ENCODE assay signal across 18 cellular contexts in genomic region chr7:133365892-133366291, GRCh38.
DNase-seq lines count a peak whose midpoint lies in the region; ATAC-seq, FAIRE-seq and TF ChIP-seq lines count a peak whose summit lies in the region.
"Had no signal": no experiment of that assay in that cellular context is flagged by ENCODE, and none has a peak within 500 bp of the region (broad histone marks: within the 10 kb centered on the region; RNA-seq: fewer than 3 reads in every experiment).

No MANE protein-coding gene starts in this region.

- no peak overlapping the region for H2AFZ ChIP-seq in K562 (ENCODE audit: low read depth, low read length)

- H3K9ac ChIP-seq in K562 (ENCODE audit: insufficient read depth in 1 of 2, low read depth in 2 of 2, low read length in 2 of 2) = no peak overlapping the region
- H3K9ac ChIP-seq in colonic mucosa (ENCODE audit: low read depth in 2 of 2, low read length in 2 of 2) = no peak overlapping the region

- intact Hi-C loops in K562 (cut with micrococcal nuclease) = no loop called here
- intact Hi-C loops in left ventricle myocardium inferior (cut with micrococcal nuclease) = no loop called here
- intact Hi-C loops in sigmoid colon (cut with DNase I) = no loop called here
- intact Hi-C loops in colonic mucosa (cut with DNase I) = no loop called here

- no peak overlapping the region for H3K4me2 ChIP-seq in K562 (ENCODE audit: insufficient read depth, low read length)

- TF ChIP-seq POLR2A in K562 (conservative IDR thresholded peaks at IDR 0.05) (no peak), sigmoid colon (IDR thresholded peaks at IDR 0.05) (no peak)

- TF ChIP-seq RAD21 in K562 (CRISPR knock-in tag; conservative IDR thresholded peaks at IDR 0.05 in 1 of 2, IDR thresholded peaks at IDR 0.05 in 1 of 2) = no peak

- POLR2A ChIA-PET in K562 (lab: Yijun Ruan, JAX) = interaction anchor here (0.7 to 1.3 kb wide), 2 partner anchors 9 to 12 kb away, joined by 3 read pairs; no protein-coding TSS in a partner anchor

- BruUV-seq in K562 (replicated peaks; lab: Mats Ljungman, UMichigan) = no TSS peak

- H3K4me1 Mint-ChIP-seq in HFFc6 (ENCODE audit: low read depth) = peaks cover 34% of the 10 kb centered on the region

- no peaks in the 10 kb centered on the region for H3K79me2 ChIP-seq in K562 (ENCODE audit: control insufficient read depth, insufficient read depth, low read length)

- DNase-seq in HFFc6 = peak; percentile 4
- no peak for DNase-seq in K562 (ENCODE audit: extremely low read depth in 1 of 4, low spot score in 3 of 4)
- DNase-seq in left ventricle myocardium inferior = no peak
- DNase-seq in sigmoid colon = no peak
- no peak for DNase-seq in KG1 (lab: John Stamatoyannopoulos, UW)
- no peak for DNase-seq in colonic mucosa
- DNase-seq in NCI-H187 treated with DMSO at 0.1 percent for 48 hours (lab: John Stamatoyannopoulos, UW) = no peak
- no peak for DNase-seq in mesenteric fat pad (ENCODE audit: low spot score)
- DNase-seq: activated B cell treated with CpG ODN at 0.5 μM for 24 hours; activated naive CD4-positive, alpha-beta T cell treated with Interleukin-2 at 50 U/mL for 16 hours; DMS79 treated with DMSO at 0.1 percent for 48 hours; esophagus squamous epithelium; NCI-H1092; NCI-H345; SW 1271; upper lobe of left lung had no signal

- H3K4me3 Mint-ChIP-seq in HFFc6 = no peak overlapping the region
- H3K4me3 Mint-ChIP-seq: activated B cell treated with CpG ODN at 0.5 μM for 24 hours had no signal

- H3K36me3 Mint-ChIP-seq in HFFc6 (ENCODE audit: low read depth) = peaks cover 18% of the 10 kb centered on the region

- CTCF ChIA-PET in K562 (lab: Yijun Ruan, JAX; ENCODE audit: low intra/inter-chr PET ratio) = no interaction called here

- WGBS in K562 (ENCODE audit: insufficient coverage, low coverage, missing lambda C conversion rate) = 20% methylated on average over 3 of the region's 3 CpGs
- WGBS in sigmoid colon, 2 donors = 70 to 78% methylated on average over 3 of the region's 3 CpGs

- H3K9me3 Mint-ChIP-seq in HFFc6 = no peaks in the 10 kb centered on the region

- TF ChIP-seq CTCF in HFFc6 (IDR thresholded peaks at IDR 0.05) (no peak), K562 (IDR thresholded peaks at IDR 0.05 in 2 of 3, conservative IDR thresholded peaks at IDR 0.05 in 1 of 3; ENCODE audit: insufficient read depth in 2 of 3, low read depth in 1 of 3, low read length in 3 of 3) (no peak), left ventricle myocardium inferior (IDR thresholded peaks at IDR 0.05; ENCODE audit: borderline replicate concordance) (no peak), sigmoid colon (IDR thresholded peaks at IDR 0.05) (no peak), colonic mucosa (IDR thresholded peaks at IDR 0.05) (no peak)

- no peaks in the 10 kb centered on the region for H3K27me3 Mint-ChIP-seq in HFFc6 (ENCODE audit: insufficient read depth)
- H3K27me3 Mint-ChIP-seq: activated B cell treated with CpG ODN at 0.5 μM for 24 hours had no signal

- no peak overlapping the region for H3K4me3 ChIP-seq in K562
- H3K4me3 ChIP-seq in left ventricle myocardium inferior = no peak overlapping the region
- H3K4me3 ChIP-seq in sigmoid colon = no peak overlapping the region
- H3K4me3 ChIP-seq in colonic mucosa = no peak overlapping the region
- H3K4me3 ChIP-seq: coronary artery, esophagus squamous epithelium, upper lobe of left lung had no signal

- H3K36me3 ChIP-seq in K562 (ENCODE audit: control insufficient read depth, insufficient read depth, low read length) (no peaks in the 10 kb centered on the region), left ventricle myocardium inferior (no peaks in the 10 kb centered on the region), sigmoid colon (no peaks in the 10 kb centered on the region), colonic mucosa (no peaks in the 10 kb centered on the region)
- H3K36me3 ChIP-seq: esophagus squamous epithelium, upper lobe of left lung had no signal

- TF ChIP-seq EP300 in K562 (IDR thresholded peaks at IDR 0.05; ENCODE audit: low read length) (no peak), sigmoid colon (IDR thresholded peaks at IDR 0.05) (no peak)

- no peak for FAIRE-seq in K562 (lab: Jason Lieb, UNC)
- FAIRE-seq: HTR-8/SVneo had no signal

- H3K27me3 ChIP-seq in K562 (ENCODE audit: control insufficient read depth in 2 of 2, insufficient read depth in 2 of 2, low read length in 2 of 2) (no peaks in the 10 kb centered on the region), left ventricle myocardium inferior (ENCODE audit: low read depth) (no peaks in the 10 kb centered on the region), sigmoid colon (no peaks in the 10 kb centered on the region), colonic mucosa (no peaks in the 10 kb centered on the region)
- H3K27me3 ChIP-seq: esophagus squamous epithelium, upper lobe of left lung had no signal

- ATAC-seq in K562 = no peak

- in situ Hi-C loops in K562 (cut with MboI) = no loop called here

- H3K9me3 ChIP-seq in K562 (replicated peaks; ENCODE audit: control insufficient read depth, insufficient read depth, low read depth, low read length) (no peaks in the 10 kb centered on the region), left ventricle myocardium inferior (replicated peaks) (peaks cover 6% of the 10 kb centered on the region), sigmoid colon (no peaks in the 10 kb centered on the region), colonic mucosa (no peaks in the 10 kb centered on the region)
- H3K9me3 ChIP-seq: esophagus squamous epithelium, upper lobe of left lung had no signal

- peaks cover 0 to 8% of the 10 kb centered on the region in 2 experiments; a peak in 2 of 5 replicates for H3K4me1 ChIP-seq in K562 (replicated peaks in 1 of 2; ENCODE audit: control insufficient read depth in 2 of 2, insufficient read depth in 2 of 2, low read length in 2 of 2)
- H3K4me1 ChIP-seq in left ventricle myocardium inferior = peaks cover 31% of the 10 kb centered on the region
- peaks cover 0 to 43% (median 36%) of the 10 kb centered on the region in 4 donors for H3K4me1 ChIP-seq in sigmoid colon
- no peaks in the 10 kb centered on the region for H3K4me1 ChIP-seq in colonic mucosa

- H4K20me1 ChIP-seq in K562 (replicated peaks; ENCODE audit: control insufficient read depth, insufficient read depth, low read length) = no peaks in the 10 kb centered on the region

- H3K27ac Mint-ChIP-seq in HFFc6 = peak overlapping the region; percentile 27; the same call in 1 of the 2 replicates
- H3K27ac Mint-ChIP-seq: activated B cell treated with CpG ODN at 0.5 μM for 24 hours had no signal

- H3K9me1 ChIP-seq in K562 (ENCODE audit: control insufficient read depth, insufficient read depth, low read length) = no peaks in the 10 kb centered on the region

- H3K27ac ChIP-seq in K562 (ENCODE audit: extremely low read depth, low read depth, low read length) = no peak overlapping the region
- H3K27ac ChIP-seq in left ventricle myocardium inferior (replicated peaks) = peak overlapping the region; percentile 53
- peak overlapping the region; percentile 35 to 72 (median 69) for H3K27ac ChIP-seq in sigmoid colon
- H3K27ac ChIP-seq in colonic mucosa = no peak overlapping the region
- H3K27ac ChIP-seq: coronary artery, esophagus squamous epithelium had no signal

TF ChIP-seq in K562, 482 proteins besides CTCF, POLR2A, EP300 and RAD21 (continues in another document):
- TF ChIP-seq BCLAF1 (IDR thresholded peaks at IDR 0.05; ENCODE audit: borderline replicate concordance in 1 of 2, control insufficient read depth in 1 of 2, low read depth in 2 of 2, low read length in 1 of 2) (no peak), FOXK1 (CRISPR knock-in tag; IDR thresholded peaks at IDR 0.05; ENCODE audit: borderline replicate concordance) (no peak), BRF2 (IDR thresholded peaks at IDR 0.05; ENCODE audit: borderline replicate concordance, insufficient read depth, insufficient read length) (no peak), MEF2D (tag; conservative IDR thresholded peaks at IDR 0.05; ENCODE audit: low read depth) (0 out of 2 replicates have a peak, but pooled peaks have one; percentile 39), SMARCE1 (IDR thresholded peaks at IDR 0.05) (no peak)

Comparison
In these comparisons a context has a peak if more than half of its experiments do, and no peak if none do; other contexts are left out.
1. H3K27ac ChIP-seq: peak in left ventricle myocardium inferior (single experiment) and sigmoid colon (4 of 4); none in K562 (single experiment) and colonic mucosa (single experiment).